In the genomic region with DNA sequence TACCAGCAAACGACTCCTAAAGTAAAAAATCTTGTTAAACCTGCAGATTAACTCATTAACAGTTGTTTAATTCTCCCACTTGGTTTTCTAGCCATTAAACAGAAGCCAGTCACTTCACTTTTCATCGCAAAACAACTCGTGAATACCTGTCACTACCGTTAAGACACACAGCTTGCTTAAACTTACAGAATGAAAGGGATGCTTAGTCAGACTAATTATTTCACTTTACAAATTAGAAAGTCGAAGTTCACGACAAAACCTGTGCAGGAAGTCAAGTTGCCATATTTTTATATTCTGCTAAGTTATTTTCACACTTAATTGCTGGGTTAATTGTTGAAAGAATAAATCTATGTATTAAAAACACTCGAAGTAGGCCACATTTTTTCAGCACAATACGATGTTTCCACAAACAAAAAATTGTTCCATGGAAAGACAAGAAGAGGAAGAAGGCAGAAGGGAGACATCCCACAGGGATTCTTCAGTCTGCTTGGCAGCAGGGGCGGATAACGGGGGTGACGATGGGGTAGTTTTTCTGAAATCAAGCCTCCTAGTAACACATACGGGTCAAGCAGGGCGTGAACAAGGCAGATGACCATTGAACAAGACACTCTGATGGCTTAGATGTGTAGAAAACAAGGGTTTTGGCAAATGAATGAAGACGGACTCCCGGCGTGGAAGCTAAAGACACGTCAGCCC, we compare ENCODE assay signal across 8 cellular contexts. TPM values are rescaled to one million over a fixed set of nuclear protein-coding genes. Genes with fewer than 3 reads are reported as not detected.
DNase-seq lines count a peak whose midpoint lies in the region; ATAC-seq and TF ChIP-seq lines count a peak whose summit lies in the region.

No MANE protein-coding gene starts in this region.

- H3K4me1 ChIP-seq in OCI-LY3 (ENCODE audit: low read length) (peaks cover 9% of the 10 kb centered on the region), mesodermal cell (ENCODE audit: control insufficient read depth, insufficient read depth, low read length, poor library complexity, severe bottlenecking) (peaks cover 22% of the 10 kb centered on the region), aorta (ENCODE audit: control insufficient read depth in 1 of 2, insufficient read depth in 2 of 2, low read length in 2 of 2) (peaks cover 0 to 1% of the 10 kb centered on the region in 2 donors)

- H3K27me3 Mint-ChIP-seq in stimulated activated naive CD8-positive, alpha-beta T cell treated with anti-CD3 and anti-CD28 coated beads, Interleukin-15, Interleukin-2, amounts not matched to agents 100 ng/mL and 50 ng/mL, for 24 hours, result no peaks in the 10 kb centered on the region
- H3K27me3 Mint-ChIP-seq in chondrocyte (ENCODE audit: low read depth), result no peaks in the 10 kb centered on the region

- H3K4me3 Mint-ChIP-seq in stimulated activated naive CD8-positive, alpha-beta T cell treated with anti-CD3 and anti-CD28 coated beads, Interleukin-15, Interleukin-2, amounts not matched to agents 100 ng/mL and 50 ng/mL, for 24 hours, result peak overlapping the region; percentile 99
- peak overlapping the region; percentile 93 for H3K4me3 Mint-ChIP-seq in chondrocyte (ENCODE audit: unreplicated experiment)

- no peak for DNase-seq in stimulated activated naive CD8-positive, alpha-beta T cell treated with anti-CD3 and anti-CD28 coated beads, Interleukin-15, Interleukin-2, amounts not matched to agents 100 U/mL and 50 U/mL, for 24 hours
- DNase-seq in chondrocyte (ENCODE audit: low spot score) (no peak), aorta (no peak), NCI-H524 (lab: John Stamatoyannopoulos, UW) (no peak)

- intact Hi-C loops in aorta (cut with DNase I), result loop anchor here (5.0 to 10.0 kb wide), 3 partner anchors 75 to 753 kb away; partner anchors contain the start of genes BLOC1S5 (in 1 of the 2), CAGE1 (in 1 of the 2), RIOK1 (in 1 of the 2) and SNRNP48 (in 1 of the 2)

- no peak overlapping the region for H2AFZ ChIP-seq in OCI-LY3 (ENCODE audit: low read depth, low read length)

- peaks cover 59% of the 10 kb centered on the region for H3K79me2 ChIP-seq in OCI-LY3 (ENCODE audit: low read length)

- peaks cover 47% of the 10 kb centered on the region for H3K36me3 Mint-ChIP-seq in stimulated activated naive CD8-positive, alpha-beta T cell treated with anti-CD3 and anti-CD28 coated beads, Interleukin-15, Interleukin-2, amounts not matched to agents 100 ng/mL and 50 ng/mL, for 24 hours (ENCODE audit: low read depth)
- H3K36me3 Mint-ChIP-seq in chondrocyte (ENCODE audit: low read depth), result peaks cover 18% of the 10 kb centered on the region

- H3K4me1 Mint-ChIP-seq in stimulated activated naive CD8-positive, alpha-beta T cell treated with anti-CD3 and anti-CD28 coated beads, Interleukin-15, Interleukin-2, amounts not matched to agents 100 ng/mL and 50 ng/mL, for 24 hours (ENCODE audit: low read depth), result peaks cover 65% of the 10 kb centered on the region
- peaks cover 52% of the 10 kb centered on the region for H3K4me1 Mint-ChIP-seq in chondrocyte (ENCODE audit: low read depth)

- H3K36me3 ChIP-seq in OCI-LY3 (replicated peaks; ENCODE audit: low read depth, low read length), result peaks cover 48% of the 10 kb centered on the region
- peaks cover 37% of the 10 kb centered on the region for H3K36me3 ChIP-seq in mesodermal cell (ENCODE audit: control insufficient read depth, insufficient read depth, low read length)
- H3K36me3 ChIP-seq in aorta (ENCODE audit: control insufficient read depth in 1 of 2, insufficient read depth in 2 of 2, low read length in 1 of 2), result peaks cover under 1 to 2% of the 10 kb centered on the region in 2 donors

- TF ChIP-seq CTCF in OCI-LY3 (IDR thresholded peaks at IDR 0.05; ENCODE audit: low read depth, low read length), result no peak
- no peak for TF ChIP-seq CTCF in chondrocyte (IDR thresholded peaks at IDR 0.05)

- peak overlapping the region; percentile 94 for H3K9ac ChIP-seq in OCI-LY3 (ENCODE audit: low read length)

- peak overlapping the region; percentile 95 for H3K27ac Mint-ChIP-seq in stimulated activated naive CD8-positive, alpha-beta T cell treated with anti-CD3 and anti-CD28 coated beads, Interleukin-15, Interleukin-2, amounts not matched to agents 100 ng/mL and 50 ng/mL, for 24 hours
- H3K27ac Mint-ChIP-seq in chondrocyte (ENCODE audit: unreplicated experiment), result peak overlapping the region; percentile 96

- H3K9me3 Mint-ChIP-seq in stimulated activated naive CD8-positive, alpha-beta T cell treated with anti-CD3 and anti-CD28 coated beads, Interleukin-15, Interleukin-2, amounts not matched to agents 100 ng/mL and 50 ng/mL, for 24 hours, result peaks cover 6% of the 10 kb centered on the region
- H3K9me3 Mint-ChIP-seq in chondrocyte (ENCODE audit: low read depth), result no peaks in the 10 kb centered on the region

- no peaks in the 10 kb centered on the region for H3K27me3 ChIP-seq in OCI-LY3 (ENCODE audit: low read depth, low read length)
- no peaks in the 10 kb centered on the region for H3K27me3 ChIP-seq in aorta (ENCODE audit: control insufficient read depth in 1 of 2, insufficient read depth in 2 of 2, low read length in 1 of 2)

- 4 to 6% methylated on average over 7 to 11 of the region's 17 CpGs for WGBS in mesodermal cell (ENCODE audit: insufficient coverage in 2 of 2), 2 experiments
- WGBS in aorta, 2 donors, result 1 to 2% methylated on average over 17 of the region's 17 CpGs

- no peak for ATAC-seq in stimulated activated naive CD8-positive, alpha-beta T cell treated with anti-CD3 and anti-CD28 coated beads, Interleukin-15, Interleukin-2, amounts not matched to agents 100 U/mL and 50 U/mL, for 24 hours
- ATAC-seq in aorta (ENCODE audit: low FRiP score), result no peak
- no peak for ATAC-seq in HG02588 (IDR thresholded peaks at IDR 0.05; ENCODE audit: unreplicated experiment)

- H3K9me3 ChIP-seq in OCI-LY3 (ENCODE audit: insufficient read depth, low read length) (no peaks in the 10 kb centered on the region), mesodermal cell (ENCODE audit: control insufficient read depth, low read length) (no peaks in the 10 kb centered on the region), aorta (ENCODE audit: control insufficient read depth, low read length) (no peaks in the 10 kb centered on the region)

- peak overlapping the region; percentile 64 for H3K27ac ChIP-seq in OCI-LY3 (ENCODE audit: low read length)
- peak overlapping the region; percentile 93 for H3K27ac ChIP-seq in mesodermal cell (ENCODE audit: low read depth, low read length, severe bottlenecking)
- H3K27ac ChIP-seq in aorta (ENCODE audit: low read depth in 1 of 2, low read length in 2 of 2), result peak overlapping the region; percentile 39 to 59

- H3K4me2 ChIP-seq in OCI-LY3 (ENCODE audit: low read length), result peak overlapping the region; percentile 82

- H3K4me3 ChIP-seq in OCI-LY3 (ENCODE audit: low read length), result peak overlapping the region; percentile 91
- H3K4me3 ChIP-seq in mesodermal cell (ENCODE audit: extremely low read depth, insufficient read depth, low read length, poor library complexity, severe bottlenecking), result peak overlapping the region; percentile 97
- H3K4me3 ChIP-seq in aorta (ENCODE audit: low read length in 2 of 2), result peak overlapping the region; percentile 54 to 69

- H4K20me1 ChIP-seq in OCI-LY3 (ENCODE audit: insufficient read depth, low read length), result no peaks in the 10 kb centered on the region

RNA-seq across cellular contexts. Expression of gene SSR1, which starts 0.9 kb away (rescaled TPM):
- 236 to 416 TPM (median 247 TPM) in 3 replicates for total RNA-seq in chondrocyte
- polyA plus RNA-seq in mesodermal cell (2013, experiment 1 of 2), result 120 TPM
- 123 TPM for polyA plus RNA-seq in mesodermal cell (2013, experiment 2 of 2)
- total RNA-seq in aorta, result 100 to 1,000 TPM; 114 to 125 TPM
- polyA plus RNA-seq in aorta, result 10 to 100 TPM; 32.9 to 39.0 TPM
